ENCODE assay signal across 13 cellular contexts in the genomic region with DNA sequence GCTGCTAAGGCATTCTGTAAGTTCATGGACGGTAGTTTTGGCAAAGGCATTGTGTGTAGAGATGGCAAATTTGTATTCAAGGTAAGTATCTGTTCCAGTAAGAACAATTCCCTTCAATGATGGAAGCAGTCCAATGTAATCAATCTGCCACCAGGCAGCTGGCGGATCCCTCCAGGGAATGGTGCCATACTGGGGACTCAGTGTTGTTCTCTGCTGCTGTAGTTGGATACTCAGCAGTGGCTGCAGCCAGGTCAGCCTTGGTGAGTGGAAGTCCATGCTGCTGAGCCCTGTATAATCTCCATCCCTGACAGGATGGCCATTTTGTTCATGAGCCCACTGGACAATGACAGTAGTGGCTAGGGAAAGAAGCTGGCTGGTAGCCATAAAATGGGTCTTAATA.
"Had no signal": no experiment of that assay in that cellular context is flagged by ENCODE, and none has a peak within 500 bp of the region (broad histone marks: within the 10 kb centered on the region; RNA-seq: fewer than 3 reads in every experiment).

No MANE protein-coding gene starts in this region.

- ATAC-seq: natural killer cell treated with Interleukin-12 subunit alpha and Interleukin-12 subunit beta and Interleukin-15 and Interleukin-18, amount 100 ng/mL, for 72 hours; upper lobe of right lung had no signal

- DNase-seq: activated CD4-positive, alpha-beta memory T cell treated with anti-CD3 and anti-CD28 coated beads for 36 hours; activated CD4-positive, alpha-beta T cell treated with anti-CD3 and anti-CD28 coated beads for 48 hours; activated naive CD4-positive, alpha-beta T cell treated with Interleukin-2 at 50 U/mL for 16 hours; activated naive CD8-positive, alpha-beta T cell treated with anti-CD3 and anti-CD28 coated beads, Interleukin-2, amount 10 ng/mL, durations not matched to agents 7 days and 5 days; activated T-cell treated with anti-CD3 and anti-CD28 coated beads, Interleukin-2, amount 50 U/mL, for 48 hours; amniotic stem cell; effector memory CD4-positive, alpha-beta T cell; head of caudate nucleus; hypothalamus; stimulated activated CD4-positive, alpha-beta T cell treated with anti-CD3 and anti-CD28 coated beads, Interleukin-4, amount 100 ng/mL, for 24 hours; stimulated activated naive CD4-positive, alpha-beta T cell treated with Interleukin-2 at 50 U/mL for 16 hours; upper lobe of right lung had no signal
